Comparison of ENCODE assay signal across 17 cellular contexts in the genomic region with DNA sequence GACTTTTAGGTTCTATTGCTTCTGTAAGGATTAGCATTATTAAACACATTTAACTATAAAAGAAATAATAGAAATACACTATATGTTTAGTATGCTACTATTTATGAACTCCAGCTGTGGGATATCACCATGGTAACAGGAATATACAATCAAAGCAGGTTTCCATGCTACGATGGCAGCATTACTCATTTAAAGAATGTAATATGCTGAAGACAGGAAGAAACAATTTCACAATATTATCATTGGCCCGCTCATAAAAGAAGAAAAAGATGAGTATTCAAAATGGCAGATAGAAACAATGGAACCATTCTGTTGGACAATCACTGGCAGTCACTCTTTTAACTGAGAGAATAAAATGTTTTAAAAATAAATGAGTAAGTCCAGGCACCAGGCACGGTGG.
DNase-seq lines count a peak whose midpoint lies in the region; ATAC-seq, FAIRE-seq and TF ChIP-seq lines count a peak whose summit lies in the region.
"Had no signal": no experiment of that assay in that cellular context is flagged by ENCODE, and none has a peak within 500 bp of the region (broad histone marks: within the 10 kb centered on the region; RNA-seq: fewer than 3 reads in every experiment).

No MANE protein-coding gene starts in this region.

- no peak for ATAC-seq in HG03432 (IDR thresholded peaks at IDR 0.05; ENCODE audit: unreplicated experiment)
- no peak for ATAC-seq in HepG2
- ATAC-seq: naive thymus-derived CD4-positive, alpha-beta T cell; Right ventricle myocardium inferior had no signal

- 47 to 50% methylated on average over 3 of the region's 3 CpGs for WGBS in GM23248 (ENCODE audit: low coverage in 1 of 2, low lambda C conversion rate in 2 of 2, missing lambda C conversion rate in 2 of 2), 2 experiments
- whole genome bisulfite sequencing in HepG2 (ENCODE audit: low lambda C conversion rate): 100% methylated on average over 3 of the region's 3 CpGs

- in situ Hi-C loops in GM23248 (cut with MboI): no loop called here
- in situ Hi-C loops in astrocyte of the cerebellum (cut with HindIII; ENCODE audit: low sequenced_read_pairs): no loop called here
- in situ Hi-C loops in HepG2 (cut with HindIII; ENCODE audit: extremely low pct_ligation_motif_present, low pct_unique_long_range_greater_than_20kb): no loop called here

- H4K20me1 ChIP-seq in GM23248 (ENCODE audit: insufficient read depth) (no peaks in the 10 kb centered on the region), HepG2 (ENCODE audit: insufficient read depth, low read length) (no peaks in the 10 kb centered on the region)
- H4K20me1 ChIP-seq: BLaER1 treated with 17β-estradiol and CSF1 and Interleukin-3, amounts not matched to agents 10 nM and 100 nM had no signal

- POLR2A ChIA-PET in HepG2 (lab: Yijun Ruan, JAX): no interaction called here

- no peak for TF ChIP-seq CTCF in astrocyte of the cerebellum (IDR thresholded peaks at IDR 0.05; ENCODE audit: low read depth, low read length, missing control alignments)
- no peak for TF ChIP-seq CTCF in HepG2 (CRISPR knock-in tag; IDR thresholded peaks at IDR 0.05)

- peak; percentile 2 for DNase-seq in A172 (ENCODE audit: low spot score)
- DNase-seq in GM23248: peak; percentile 88
- DNase-seq in astrocyte of the cerebellum (ENCODE audit: low read depth): peak; percentile 51
- DNase-seq in foreskin melanocyte: peak; percentile 90
- DNase-seq in NOMO-1 treated with DMSO at 0.1 percent for 48 hours (lab: John Stamatoyannopoulos, UW; ENCODE audit: unreplicated experiment): no peak
- no peak for DNase-seq in HepG2 (ENCODE audit: low spot score)
- DNase-seq in RPMI8226: no peak
- DNase-seq: adrenal gland; naive thymus-derived CD4-positive, alpha-beta T cell; NCI-H1048; NCI-H510A; stimulated activated CD8-positive, alpha-beta memory T cell treated with anti-CD3 and anti-CD28 coated beads, Interleukin-4, amount 100 ng/mL, for 48 hours; uterus had no signal

- FAIRE-seq in HepG2 (lab: Jason Lieb, UNC): no peak
- FAIRE-seq: G401.6 had no signal

- H3K4me2 ChIP-seq in GM23248 (ENCODE audit: unreplicated experiment) (no peak overlapping the region), HepG2 (ENCODE audit: low read depth, low read length) (no peak overlapping the region)
- H3K4me2 ChIP-seq: BLaER1 treated with 17β-estradiol and CSF1 and Interleukin-3, amounts not matched to agents 10 nM and 100 nM had no signal

- BruUV-seq in HepG2 (replicated peaks; lab: Mats Ljungman, UMichigan): no TSS peak

- H3K4me1 ChIP-seq in GM23248 (ENCODE audit: insufficient read depth) (peaks cover 12% of the 10 kb centered on the region), HepG2 (ENCODE audit: insufficient read depth, low read length) (no peaks in the 10 kb centered on the region)
- H3K4me1 ChIP-seq: BLaER1 treated with 17β-estradiol and CSF1 and Interleukin-3, amounts not matched to agents 10 nM and 100 nM; uterus had no signal

- H2AFZ ChIP-seq in GM23248 (no peak overlapping the region), HepG2 (ENCODE audit: low read length) (no peak overlapping the region)

- TF ChIP-seq POLR2A in HepG2 (IDR thresholded peaks at IDR 0.05; ENCODE audit: insufficient read depth in 1 of 2, low read depth in 2 of 2, low read length in 2 of 2): no peak

- H3K27me3 ChIP-seq in GM23248 (replicated peaks; ENCODE audit: insufficient read depth): no peaks in the 10 kb centered on the region
- H3K27me3 ChIP-seq in HepG2 (ENCODE audit: control insufficient read depth in 1 of 2, insufficient read depth in 2 of 2, low read length in 2 of 2): no peaks in the 10 kb centered on the region
- H3K27me3 ChIP-seq: adrenal gland; BLaER1 treated with 17β-estradiol and CSF1 and Interleukin-3, amounts not matched to agents 10 nM and 100 nM; uterus had no signal

- CTCF ChIA-PET in HepG2 (lab: Yijun Ruan, JAX; ENCODE audit: low intra/inter-chr PET ratio, low total read pairs): no interaction called here

- peaks cover 56% of the 10 kb centered on the region for H3F3A ChIP-seq in GM23248 (ENCODE audit: insufficient read depth)

- H3K9me2 ChIP-seq in GM23248 (ENCODE audit: insufficient read depth): no peaks in the 10 kb centered on the region

- intact Hi-C loops in HepG2 (cut with micrococcal nuclease; ENCODE audit: unreplicated experiment): no loop called here

- H3K4me3 ChIP-seq in GM23248: no peak overlapping the region
- H3K4me3 ChIP-seq in astrocyte of the cerebellum (ENCODE audit: low read depth, low read length): no peak overlapping the region
- H3K4me3 ChIP-seq in HepG2 (replicated peaks in 1 of 3; ENCODE audit: insufficient read depth in 1 of 3, low read depth in 2 of 3, low read length in 3 of 3): no peak overlapping the region
- H3K4me3 ChIP-seq: adrenal gland; BLaER1 treated with 17β-estradiol and CSF1 and Interleukin-3, amounts not matched to agents 10 nM and 100 nM; uterus had no signal

- H3K27ac ChIP-seq in GM23248 (peak overlapping the region; percentile 96), HepG2 (ENCODE audit: extremely low read length, insufficient read depth, low read length) (no peak overlapping the region)
- H3K27ac ChIP-seq: adrenal gland; BLaER1 treated with 17β-estradiol and CSF1 and Interleukin-3, amounts not matched to agents 10 nM and 100 nM; uterus had no signal

- TF ChIP-seq RAD21 in HepG2 (CRISPR knock-in tag; IDR thresholded peaks at IDR 0.05): no peak

- peak overlapping the region; percentile 72 for H3K9ac ChIP-seq in GM23248
- H3K9ac ChIP-seq in HepG2 (ENCODE audit: insufficient read depth, low read depth, low read length): no peak overlapping the region
- H3K9ac ChIP-seq: BLaER1 treated with 17β-estradiol and CSF1 and Interleukin-3, amounts not matched to agents 10 nM and 100 nM had no signal

- no peak for TF ChIP-seq EP300 in HepG2 (IDR thresholded peaks at IDR 0.05; ENCODE audit: low read depth in 2 of 2, low read length in 2 of 2)
- no peak for TF ChIP-seq EP300 in HepG2 (CRISPR knock-in tag; IDR thresholded peaks at IDR 0.05; ENCODE audit: borderline replicate concordance)

- H3K9me3 ChIP-seq in GM23248 (ENCODE audit: low read depth) (no peaks in the 10 kb centered on the region), HepG2 (ENCODE audit: low read length) (no peaks in the 10 kb centered on the region)
- H3K9me3 ChIP-seq: adrenal gland; BLaER1 treated with 17β-estradiol and CSF1 and Interleukin-3, amounts not matched to agents 10 nM and 100 nM; uterus had no signal

- peaks cover 32% of the 10 kb centered on the region for H3K79me2 ChIP-seq in GM23248 (ENCODE audit: insufficient read depth)
- H3K79me2 ChIP-seq in HepG2 (ENCODE audit: insufficient read depth, low read length): no peaks in the 10 kb centered on the region

- H3K36me3 ChIP-seq in GM23248 (ENCODE audit: low read depth) (peaks cover 88% of the 10 kb centered on the region), HepG2 (replicated peaks in 1 of 2; ENCODE audit: control insufficient read depth in 1 of 2, insufficient read depth in 2 of 2, low read length in 2 of 2) (peaks cover 2 to 8% of the 10 kb centered on the region in 2 experiments; a peak in 2 of 5 replicates)
- H3K36me3 ChIP-seq: uterus had no signal

TF ChIP-seq in HepG2, 621 proteins besides CTCF, POLR2A, EP300 and RAD21:
- TF ChIP-seq REXO4 (CRISPR knock-in tag; IDR thresholded peaks at IDR 0.05; ENCODE audit: borderline replicate concordance): no peak
- TF ChIP-seq EEA1 (CRISPR knock-in tag; IDR thresholded peaks at IDR 0.05; ENCODE audit: borderline replicate concordance): no peak
- no peak for TF ChIP-seq ZFP82 (CRISPR knock-in tag; IDR thresholded peaks at IDR 0.05; ENCODE audit: borderline replicate concordance)
- no peak for TF ChIP-seq SAFB2 (CRISPR knock-in tag; IDR thresholded peaks at IDR 0.05; ENCODE audit: borderline replicate concordance, low read depth)
- TF ChIP-seq NRL (CRISPR knock-in tag; IDR thresholded peaks at IDR 0.05; ENCODE audit: borderline replicate concordance): no peak
- no peak for TF ChIP-seq ZNF136 (CRISPR knock-in tag; IDR thresholded peaks at IDR 0.05; ENCODE audit: low read depth)

Comparison
In these comparisons a context has a peak if more than half of its experiments do, and no peak if none do; other contexts are left out.
1. DNase-seq: peak in A172 (single experiment), GM23248 (single experiment), astrocyte of the cerebellum (single experiment) and foreskin melanocyte (single experiment); none in NOMO-1 treated with DMSO at 0.1 percent for 48 hours (single experiment), HepG2 (single experiment) and RPMI8226 (single experiment).